ENCODE assay signal across 10 cellular contexts in the genomic region with DNA sequence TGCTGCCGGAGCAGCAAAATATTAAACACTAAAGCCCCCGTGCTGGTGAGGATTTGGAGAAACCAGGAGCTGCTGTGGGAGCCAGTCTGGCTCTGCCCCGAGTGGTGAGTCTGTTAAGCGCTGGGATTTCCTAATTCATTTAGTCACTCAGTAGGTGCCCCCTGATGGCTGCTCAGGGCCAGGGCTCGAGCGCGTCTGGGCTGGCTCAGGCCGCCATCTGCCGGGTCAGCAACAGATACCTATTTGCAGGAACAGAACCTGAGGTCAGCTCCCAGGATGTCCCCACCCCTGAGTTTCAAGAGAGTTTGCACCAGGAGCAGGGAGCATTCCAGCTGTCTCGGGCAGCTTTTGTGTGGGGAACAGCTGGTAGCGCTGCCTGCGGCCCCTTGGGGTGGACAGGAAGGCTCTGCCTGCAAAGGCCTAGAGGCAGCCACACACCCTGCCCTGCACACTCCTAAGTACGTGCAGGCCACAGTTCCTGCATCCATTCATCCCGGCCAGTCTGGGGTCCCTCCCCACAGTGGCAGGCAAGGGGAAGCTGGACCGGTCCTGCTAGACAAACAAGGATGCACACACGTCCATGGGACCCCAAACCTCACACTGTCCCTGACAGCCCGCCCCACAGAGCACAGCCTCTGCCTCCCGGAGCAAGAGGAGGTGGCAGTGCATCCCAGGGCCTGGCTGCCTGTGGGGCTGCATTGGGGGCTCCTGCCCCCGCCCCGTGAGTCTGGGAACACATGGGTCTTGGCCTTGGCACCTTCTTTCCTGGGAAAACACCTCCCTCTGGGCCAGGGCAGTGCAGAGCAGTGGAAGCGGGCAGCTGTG.
A peak's percentile ranks its signal among the peaks of the same experiment; 100 is the strongest.
DNase-seq lines count a peak whose midpoint lies in the region; ATAC-seq, FAIRE-seq and TF ChIP-seq lines count a peak whose summit lies in the region.
"Had no signal": no experiment of that assay in that cellular context is flagged by ENCODE, and none has a peak within 500 bp of the region (broad histone marks: within the 10 kb centered on the region; RNA-seq: fewer than 3 reads in every experiment).

No MANE protein-coding gene starts in this region.

- H4K91ac ChIP-seq in neuronal stem cell (ENCODE audit: low read depth, low read length, poor library complexity), result peak overlapping the region; percentile 53

- no peak overlapping the region for H4K8ac ChIP-seq in neuronal stem cell (ENCODE audit: low read depth, low read length)

- no peaks in the 10 kb centered on the region for H3K36me3 ChIP-seq in neuronal stem cell (replicated peaks in 1 of 2; ENCODE audit: control insufficient read depth in 2 of 2, insufficient read depth in 2 of 2, low read length in 2 of 2)
- H3K36me3 ChIP-seq in SJCRH30, result no peaks in the 10 kb centered on the region

- DNase-seq in D721Med (ENCODE audit: insufficient read length, low spot score) (peak; percentile 74), NCI-H69 (lab: John Stamatoyannopoulos, UW) (peak; percentile 16), endothelial cell (ENCODE audit: low spot score) (peak; percentile 65), neuronal stem cell (ENCODE audit: low spot score) (peak; percentile 46), NCI-H1417 treated with DMSO at 0.1 percent for 48 hours (lab: John Stamatoyannopoulos, UW) (no peak), LoVo (ENCODE audit: low spot score) (no peak), SJCRH30 (no peak)
- DNase-seq: activated naive CD8-positive, alpha-beta T cell treated with anti-CD3 and anti-CD28 coated beads, Interleukin-2, amount 10 ng/mL, durations not matched to agents 7 days and 5 days had no signal

- H2BK15ac ChIP-seq in neuronal stem cell (ENCODE audit: low read length), result no peak overlapping the region

- peak overlapping the region; percentile 97 for H2AK5ac ChIP-seq in neuronal stem cell (ENCODE audit: low read depth, low read length)

- H2BK5ac ChIP-seq in neuronal stem cell (ENCODE audit: low read length), result peak overlapping the region; percentile 60

- H3K79me1 ChIP-seq in neuronal stem cell (ENCODE audit: low read depth, low read length), result peaks cover 2% of the 10 kb centered on the region

- no CpG with 5 or more reads among the region's 21 CpGs for WGBS in neuronal stem cell (ENCODE audit: extremely low coverage in 2 of 2, insufficient read length in 2 of 2, insufficient replicate concordance in 1 of 2), 2 donors

- peak overlapping the region; percentile 89 for H3K4ac ChIP-seq in neuronal stem cell (ENCODE audit: low read length)

- H3K4me1 ChIP-seq in neuronal stem cell (ENCODE audit: control insufficient read depth in 2 of 2, insufficient read depth in 1 of 2, low read depth in 1 of 2, low read length in 2 of 2) (peaks cover 0 to 11% of the 10 kb centered on the region in 2 donors), SJCRH30 (no peaks in the 10 kb centered on the region)

- H3K36me3 Mint-ChIP-seq in endothelial cell (ENCODE audit: low read depth, unreplicated experiment), result no peaks in the 10 kb centered on the region
- H3K36me3 Mint-ChIP-seq: activated naive CD8-positive, alpha-beta T cell treated with anti-CD3 and anti-CD28 coated beads, Interleukin-2, amount 10 ng/mL, durations not matched to agents 7 days and 5 days had no signal

- H3K27ac ChIP-seq in neuronal stem cell (replicated peaks; ENCODE audit: low read length) (no peak overlapping the region), SJCRH30 (no peak overlapping the region)

- H3K4me3 ChIP-seq in neuronal stem cell (ENCODE audit: low read length in 2 of 2), result no peak overlapping the region
- H3K4me3 ChIP-seq in SJCRH30, result no peak overlapping the region
- H3K4me3 ChIP-seq: GM12878 had no signal

- no peaks in the 10 kb centered on the region for H3K9me3 Mint-ChIP-seq in endothelial cell (ENCODE audit: unreplicated experiment)
- H3K9me3 Mint-ChIP-seq: activated naive CD8-positive, alpha-beta T cell treated with anti-CD3 and anti-CD28 coated beads, Interleukin-2, amount 10 ng/mL, durations not matched to agents 7 days and 5 days had no signal

- no peak overlapping the region for H3K4me3 Mint-ChIP-seq in endothelial cell (ENCODE audit: unreplicated experiment)
- H3K4me3 Mint-ChIP-seq: activated naive CD8-positive, alpha-beta T cell treated with anti-CD3 and anti-CD28 coated beads, Interleukin-2, amount 10 ng/mL, durations not matched to agents 7 days and 5 days had no signal

- FAIRE-seq in D721Med (lab: Jason Lieb, UNC), result no peak
- FAIRE-seq: GM12878 had no signal

- no peak for ATAC-seq in HG02798 (IDR thresholded peaks at IDR 0.05; ENCODE audit: poor library complexity, unreplicated experiment)
- ATAC-seq: GM12878 had no signal

- peaks cover 5% of the 10 kb centered on the region for H3K27me3 Mint-ChIP-seq in endothelial cell (ENCODE audit: unreplicated experiment)
- H3K27me3 Mint-ChIP-seq: activated naive CD8-positive, alpha-beta T cell treated with anti-CD3 and anti-CD28 coated beads, Interleukin-2, amount 10 ng/mL, durations not matched to agents 7 days and 5 days had no signal

- no peak overlapping the region for H3K4me2 ChIP-seq in neuronal stem cell (ENCODE audit: insufficient read depth, low read length, poor library complexity, severe bottlenecking)

- TF ChIP-seq CTCF in D721Med (IDR thresholded peaks at IDR 0.05; ENCODE audit: insufficient read depth, missing control alignments), result peak; percentile 39
- no peak for TF ChIP-seq CTCF in endothelial cell (IDR thresholded peaks at IDR 0.05; ENCODE audit: unreplicated experiment)

- H2AFZ ChIP-seq in neuronal stem cell (ENCODE audit: low read length), result no peak overlapping the region

- H3K14ac ChIP-seq in neuronal stem cell (ENCODE audit: low read length), result peak overlapping the region; percentile 98

- no peaks in the 10 kb centered on the region for H3K4me1 Mint-ChIP-seq in endothelial cell (ENCODE audit: unreplicated experiment)
- H3K4me1 Mint-ChIP-seq: activated naive CD8-positive, alpha-beta T cell treated with anti-CD3 and anti-CD28 coated beads, Interleukin-2, amount 10 ng/mL, durations not matched to agents 7 days and 5 days had no signal

- H3K9me3 ChIP-seq in neuronal stem cell (replicated peaks in 1 of 2; ENCODE audit: control insufficient read depth in 2 of 2, insufficient read depth in 1 of 2, low read depth in 1 of 2, low read length in 2 of 2), result no peaks in the 10 kb centered on the region
- no peaks in the 10 kb centered on the region for H3K9me3 ChIP-seq in SJCRH30 (replicated peaks)

- H3K18ac ChIP-seq in neuronal stem cell (ENCODE audit: low read length), result peak overlapping the region; percentile 87

- no peak overlapping the region for H3K27ac Mint-ChIP-seq in endothelial cell (ENCODE audit: unreplicated experiment)
- H3K27ac Mint-ChIP-seq: activated naive CD8-positive, alpha-beta T cell treated with anti-CD3 and anti-CD28 coated beads, Interleukin-2, amount 10 ng/mL, durations not matched to agents 7 days and 5 days had no signal

- peak overlapping the region; percentile 80 for H3K23ac ChIP-seq in neuronal stem cell (ENCODE audit: low read depth, low read length, poor library complexity)

- H3K27me3 ChIP-seq in neuronal stem cell (ENCODE audit: control insufficient read depth in 3 of 3, insufficient read depth in 3 of 3, low read depth in 1 of 3, low read length in 3 of 3), result peaks cover 0 to 5% (median 0%) of the 10 kb centered on the region in 3 experiments
- no peaks in the 10 kb centered on the region for H3K27me3 ChIP-seq in SJCRH30

- peak overlapping the region; percentile 22 for H2BK12ac ChIP-seq in neuronal stem cell (ENCODE audit: low read length)

- H2BK120ac ChIP-seq in neuronal stem cell (ENCODE audit: low read depth, low read length), result no peak overlapping the region

- H3K9ac ChIP-seq in neuronal stem cell (ENCODE audit: low read depth, low read length, poor library complexity), result peak overlapping the region; percentile 70

Comparison
In these comparisons a context has a peak if more than half of its experiments do, and no peak if none do; other contexts are left out.
1. DNase-seq: peak in D721Med (single experiment), NCI-H69 (single experiment), endothelial cell (single experiment) and neuronal stem cell (single experiment); none in NCI-H1417 treated with DMSO at 0.1 percent for 48 hours (single experiment), LoVo (single experiment) and SJCRH30 (0 of 2).